10 cellular contexts compared by ENCODE assay signal in the genomic region with DNA sequence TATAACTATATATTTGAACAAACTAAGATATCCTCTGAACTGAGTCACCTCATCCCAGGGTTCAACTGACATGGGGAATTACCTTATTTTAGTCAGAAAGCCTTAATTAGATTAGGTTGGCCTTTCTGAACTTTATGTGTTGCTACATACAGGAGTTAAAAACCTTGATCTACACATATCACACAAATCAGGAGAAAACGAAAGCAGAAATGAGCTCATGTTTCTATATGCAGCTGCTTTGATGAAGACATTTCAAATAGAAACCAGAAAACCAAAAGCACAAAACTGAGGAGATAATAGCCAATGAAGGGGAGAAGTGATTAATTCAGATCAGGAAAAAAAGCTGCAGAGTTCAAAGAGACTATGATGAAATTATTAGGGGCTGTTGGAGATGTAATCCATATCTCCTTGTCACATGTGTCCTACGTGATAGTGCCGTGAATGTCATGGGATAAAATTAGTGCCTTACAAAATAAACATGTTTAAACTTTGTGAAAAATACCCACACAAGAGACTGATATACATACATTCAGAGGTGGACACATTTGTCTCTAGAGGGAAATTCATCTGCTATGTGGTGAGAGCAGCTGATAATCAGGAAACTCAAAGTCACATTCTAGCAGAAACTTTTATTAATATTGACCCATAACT.
DNase-seq lines count a peak whose midpoint lies in the region; ATAC-seq and TF ChIP-seq lines count a peak whose summit lies in the region.
"Had no signal": no experiment of that assay in that cellular context is flagged by ENCODE, and none has a peak within 500 bp of the region (broad histone marks: within the 10 kb centered on the region; RNA-seq: fewer than 3 reads in every experiment).

No MANE protein-coding gene starts in this region.

- no peaks in the 10 kb centered on the region for H3K9me3 ChIP-seq in BE2C
- no peaks in the 10 kb centered on the region for H3K9me3 ChIP-seq in OCI-LY3 (ENCODE audit: insufficient read depth, low read length)

- peak overlapping the region; percentile 76 for H3K27ac ChIP-seq in OCI-LY3 (ENCODE audit: low read length)
- H3K27ac ChIP-seq: cardiac muscle cell had no signal

- H3K4me3 ChIP-seq in BE2C (ENCODE audit: low read depth, low read length) (peak overlapping the region; percentile 7), OCI-LY3 (ENCODE audit: low read length) (peak overlapping the region; percentile 54)
- H3K4me3 ChIP-seq: cardiac muscle cell had no signal

- no peak for DNase-seq in BE2C
- DNase-seq in superior temporal gyrus (ENCODE audit: extremely low spot score) = no peak
- DNase-seq in NCI-H1694 treated with DMSO at 0.1 percent for 48 hours (lab: John Stamatoyannopoulos, UW) = no peak
- DNase-seq in KG1 (lab: John Stamatoyannopoulos, UW) = no peak
- DNase-seq in NCI-H1436 treated with DMSO at 0.1 percent for 48 hours (lab: John Stamatoyannopoulos, UW) = no peak
- DNase-seq: DMS79 had no signal

- H2AFZ ChIP-seq in OCI-LY3 (ENCODE audit: low read depth, low read length) = no peak overlapping the region

- TF ChIP-seq CTCF in BE2C (IDR thresholded peaks at IDR 0.05; ENCODE audit: low read depth, low read length) = no peak
- TF ChIP-seq CTCF in OCI-LY3 (IDR thresholded peaks at IDR 0.05; ENCODE audit: low read depth, low read length) = no peak

- H3K4me2 ChIP-seq in OCI-LY3 (ENCODE audit: low read length) = peak overlapping the region; percentile 80

- ATAC-seq in GM18858 (IDR thresholded peaks at IDR 0.05; ENCODE audit: unreplicated experiment) (peak; percentile 86), HG02885 (IDR thresholded peaks at IDR 0.05; ENCODE audit: poor library complexity, unreplicated experiment) (peak; percentile 77)

- peak overlapping the region; percentile 36; the same call in 1 of the 2 replicates for H3K9ac ChIP-seq in OCI-LY3 (ENCODE audit: low read length)

- H3K4me1 ChIP-seq in BE2C (peaks cover 29% of the 10 kb centered on the region), OCI-LY3 (ENCODE audit: low read length) (peaks cover 71% of the 10 kb centered on the region)

- H3K79me2 ChIP-seq in OCI-LY3 (ENCODE audit: low read length) = no peaks in the 10 kb centered on the region

- no peaks in the 10 kb centered on the region for H3K27me3 ChIP-seq in BE2C
- H3K27me3 ChIP-seq in OCI-LY3 (ENCODE audit: low read depth, low read length) = no peaks in the 10 kb centered on the region
- H3K27me3 ChIP-seq: cardiac muscle cell had no signal

- H3K36me3 ChIP-seq in BE2C (no peaks in the 10 kb centered on the region), OCI-LY3 (replicated peaks; ENCODE audit: low read depth, low read length) (no peaks in the 10 kb centered on the region)
- H3K36me3 ChIP-seq: cardiac muscle cell had no signal

- no peaks in the 10 kb centered on the region for H4K20me1 ChIP-seq in OCI-LY3 (ENCODE audit: insufficient read depth, low read length)
